1 cellular context compared by ENCODE assay signal in the genomic region with DNA sequence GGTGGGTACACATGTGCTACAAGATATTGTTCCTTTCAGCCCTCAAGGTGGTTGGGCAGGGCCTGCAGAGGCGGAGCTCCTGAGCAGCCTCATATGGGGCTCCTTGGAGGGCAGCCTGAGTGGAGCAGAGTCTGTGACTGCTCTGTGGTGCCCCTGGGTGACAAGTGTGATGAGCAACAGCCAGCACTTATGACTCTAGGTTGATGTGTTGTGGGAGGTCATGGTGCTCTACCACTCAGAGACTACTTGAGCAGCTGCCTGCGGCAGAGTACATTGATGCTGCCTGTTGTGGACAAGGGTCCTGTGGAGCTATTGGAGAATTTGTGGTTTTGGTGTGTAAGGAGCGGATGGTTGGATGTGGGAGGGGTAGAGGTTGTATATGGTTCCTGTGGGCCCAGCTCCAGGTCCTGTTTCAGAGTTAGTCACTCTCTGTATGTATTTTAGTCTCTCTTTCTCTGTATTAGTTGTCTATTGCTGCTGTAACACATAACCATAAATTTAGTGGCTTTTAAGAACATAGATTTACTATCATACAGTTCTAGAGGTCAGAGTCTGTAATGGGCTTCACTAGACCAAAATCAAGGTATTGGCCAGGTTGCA.
TF ChIP-seq lines count a peak whose summit lies in the region.

No MANE protein-coding gene starts in this region.

TF ChIP-seq in GM12878, 131 proteins besides CTCF, POLR2A, EP300 and RAD21:
- TF ChIP-seq ZNF622 (IDR thresholded peaks at IDR 0.05) (no peak), HDAC6 (IDR thresholded peaks at IDR 0.05; ENCODE audit: unreplicated experiment) (no peak), CREM (IDR thresholded peaks at IDR 0.05; ENCODE audit: low read depth) (no peak), FOS (IDR thresholded peaks at IDR 0.05; ENCODE audit: borderline replicate concordance, extremely low read depth, insufficient read length) (no peak), RB1 (IDR thresholded peaks at IDR 0.05; ENCODE audit: borderline replicate concordance) (no peak), NR2F1 (conservative IDR thresholded peaks at IDR 0.05) (no peak), SMAD5 (IDR thresholded peaks at IDR 0.05; ENCODE audit: low read depth) (no peak)
- TF ChIP-seq, protein P1, sequence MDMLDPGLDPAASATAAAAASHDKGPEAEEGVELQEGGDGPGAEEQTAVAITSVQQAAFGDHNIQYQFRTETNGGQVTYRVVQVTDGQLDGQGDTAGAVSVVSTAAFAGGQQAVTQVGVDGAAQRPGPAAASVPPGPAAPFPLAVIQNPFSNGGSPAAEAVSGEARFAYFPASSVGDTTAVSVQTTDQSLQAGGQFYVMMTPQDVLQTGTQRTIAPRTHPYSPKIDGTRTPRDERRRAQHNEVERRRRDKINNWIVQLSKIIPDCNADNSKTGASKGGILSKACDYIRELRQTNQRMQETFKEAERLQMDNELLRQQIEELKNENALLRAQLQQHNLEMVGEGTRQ (IDR thresholded peaks at IDR 0.05; ENCODE audit: borderline replicate concordance, low read depth, low read length), result no peak
- TF ChIP-seq, protein P2, sequence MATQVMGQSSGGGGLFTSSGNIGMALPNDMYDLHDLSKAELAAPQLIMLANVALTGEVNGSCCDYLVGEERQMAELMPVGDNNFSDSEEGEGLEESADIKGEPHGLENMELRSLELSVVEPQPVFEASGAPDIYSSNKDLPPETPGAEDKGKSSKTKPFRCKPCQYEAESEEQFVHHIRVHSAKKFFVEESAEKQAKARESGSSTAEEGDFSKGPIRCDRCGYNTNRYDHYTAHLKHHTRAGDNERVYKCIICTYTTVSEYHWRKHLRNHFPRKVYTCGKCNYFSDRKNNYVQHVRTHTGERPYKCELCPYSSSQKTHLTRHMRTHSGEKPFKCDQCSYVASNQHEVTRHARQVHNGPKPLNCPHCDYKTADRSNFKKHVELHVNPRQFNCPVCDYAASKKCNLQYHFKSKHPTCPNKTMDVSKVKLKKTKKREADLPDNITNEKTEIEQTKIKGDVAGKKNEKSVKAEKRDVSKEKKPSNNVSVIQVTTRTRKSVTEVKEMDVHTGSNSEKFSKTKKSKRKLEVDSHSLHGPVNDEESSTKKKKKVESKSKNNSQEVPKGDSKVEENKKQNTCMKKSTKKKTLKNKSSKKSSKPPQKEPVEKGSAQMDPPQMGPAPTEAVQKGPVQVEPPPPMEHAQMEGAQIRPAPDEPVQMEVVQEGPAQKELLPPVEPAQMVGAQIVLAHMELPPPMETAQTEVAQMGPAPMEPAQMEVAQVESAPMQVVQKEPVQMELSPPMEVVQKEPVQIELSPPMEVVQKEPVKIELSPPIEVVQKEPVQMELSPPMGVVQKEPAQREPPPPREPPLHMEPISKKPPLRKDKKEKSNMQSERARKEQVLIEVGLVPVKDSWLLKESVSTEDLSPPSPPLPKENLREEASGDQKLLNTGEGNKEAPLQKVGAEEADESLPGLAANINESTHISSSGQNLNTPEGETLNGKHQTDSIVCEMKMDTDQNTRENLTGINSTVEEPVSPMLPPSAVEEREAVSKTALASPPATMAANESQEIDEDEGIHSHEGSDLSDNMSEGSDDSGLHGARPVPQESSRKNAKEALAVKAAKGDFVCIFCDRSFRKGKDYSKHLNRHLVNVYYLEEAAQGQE (IDR thresholded peaks at IDR 0.05; ENCODE audit: low read depth, low read length), result no peak
